In the genomic region with DNA sequence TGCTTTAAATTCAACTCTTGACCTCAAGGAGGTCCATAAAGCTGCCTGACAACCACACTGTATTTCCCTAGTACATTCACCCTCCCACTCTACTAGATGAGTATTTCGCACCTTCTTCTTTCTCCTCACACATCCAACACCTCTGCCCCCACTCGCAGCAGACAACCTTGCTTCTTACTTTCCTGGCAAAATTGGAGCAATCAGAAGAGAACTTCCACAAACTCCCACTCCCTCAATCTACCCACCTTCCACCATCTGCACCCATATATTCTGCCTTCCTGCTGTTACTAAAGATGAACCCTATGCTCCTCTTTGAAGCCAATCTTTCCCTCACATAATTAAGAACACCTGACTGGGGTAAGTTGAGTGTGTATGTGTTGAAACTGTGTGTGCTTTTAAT, we compare ENCODE assay signal across 21 cellular contexts.
"Had no signal": no experiment of that assay in that cellular context is flagged by ENCODE, and none has a peak within 500 bp of the region (broad histone marks: within the 10 kb centered on the region; RNA-seq: fewer than 3 reads in every experiment).

No MANE protein-coding gene starts in this region.

- H3K27me3 ChIP-seq: ovary, tibial nerve, vagina had no signal

- DNase-seq: immature natural killer cell; islet precursor cell; left ventricle myocardium inferior; mesendoderm; mucosa of descending colon; naive thymus-derived CD4-positive, alpha-beta T cell; ovary; retina; right cardiac atrium; stimulated activated CD4-positive, alpha-beta T cell treated with anti-CD3 and anti-CD28 coated beads, Interleukin-12 subunit alpha, Interleukin-12 subunit beta, amount 100 ng/mL, for 4 hours; stimulated activated CD4-positive, alpha-beta T cell treated with anti-CD3 and anti-CD28 coated beads, Interleukin-15, amount 100 ng/mL, for 24 hours; stimulated activated CD4-positive, alpha-beta T cell treated with anti-CD3 and anti-CD28 coated beads, Interleukin-2, amount 100 ng/mL, for 24 hours; stimulated activated CD4-positive, alpha-beta T cell treated with anti-CD3 and anti-CD28 coated beads, Interleukin-4, amount 100 ng/mL, for 24 hours; stimulated activated naive CD4-positive, alpha-beta T cell had no signal

- H3K36me3 ChIP-seq: left ventricle myocardium inferior, ovary, tibial nerve, vagina had no signal

- H3K4me3 ChIP-seq: left ventricle myocardium inferior, lung, mucosa of descending colon, ovary, skin epidermis, tibial nerve, vagina had no signal

- ATAC-seq: mucosa of descending colon; naive thymus-derived CD4-positive, alpha-beta T cell; natural killer cell treated with Interleukin-12 subunit alpha and Interleukin-12 subunit beta and Interleukin-15 and Interleukin-18, amount 100 ng/mL, for 72 hours; right cardiac atrium; sciatic nerve; stimulated activated effector memory CD8-positive, alpha-beta T cell treated with anti-CD3 and anti-CD28 coated beads, Interleukin-12 subunit alpha, Interleukin-12 subunit beta, amount 100 ng/mL, for 72 hours had no signal
